19 cellular contexts compared by ENCODE assay signal in the genomic region with DNA sequence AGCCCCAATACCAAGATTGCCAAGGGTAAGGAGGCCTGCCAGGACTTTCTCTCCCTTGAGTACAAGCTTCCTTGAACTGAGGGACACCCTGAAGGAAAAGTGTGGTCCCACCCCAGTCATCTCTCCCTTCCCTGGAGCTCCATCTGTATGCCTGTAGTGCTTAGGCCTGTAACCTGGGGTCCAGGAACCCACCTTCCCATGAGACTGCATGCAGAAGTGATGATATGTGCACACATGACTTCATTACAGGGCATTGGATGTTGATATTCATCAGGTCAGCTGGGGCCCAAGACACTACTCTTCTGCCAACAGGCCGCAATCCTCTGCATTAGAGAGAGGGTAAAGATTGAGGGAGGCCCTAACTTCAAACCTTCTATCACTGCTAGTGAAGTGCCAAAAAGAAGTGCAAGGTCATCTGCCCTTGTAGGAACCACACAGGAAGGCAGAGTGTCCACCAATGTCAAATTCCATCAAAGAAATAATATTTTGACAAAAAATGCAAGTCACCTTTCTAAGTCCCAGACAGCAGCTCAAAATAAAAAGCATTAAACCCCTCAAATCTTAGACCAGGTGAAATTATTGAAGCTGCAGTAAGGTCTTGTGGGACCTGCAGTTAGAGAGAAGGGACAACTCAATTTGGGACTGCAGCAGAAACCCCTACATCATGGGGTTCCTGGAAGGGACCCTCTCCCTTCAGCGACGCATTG. TPM values are rescaled to one million over a fixed set of nuclear protein-coding genes. Genes with fewer than 3 reads are reported as not detected.
A peak's percentile ranks its signal among the peaks of the same experiment; 100 is the strongest.
DNase-seq lines count a peak whose midpoint lies in the region; ATAC-seq, FAIRE-seq and TF ChIP-seq lines count a peak whose summit lies in the region.
"Had no signal": no experiment of that assay in that cellular context is flagged by ENCODE, and none has a peak within 500 bp of the region (broad histone marks: within the 10 kb centered on the region; RNA-seq: fewer than 3 reads in every experiment).

No MANE protein-coding gene starts in this region.

- no peaks in the 10 kb centered on the region for H3K9me3 Mint-ChIP-seq in activated T-cell treated with anti-CD3 and anti-CD28 coated beads, Interleukin-2, amount 50 U/mL, for 72 hours
- H3K9me3 Mint-ChIP-seq in stimulated activated naive B cell treated with anti-CD40 and anti-IgM and Interleukin-4, amounts not matched to agents 10 μg/mL and 1 μg/mL and 100 μg/mL, for 72 hours = no peaks in the 10 kb centered on the region
- H3K9me3 Mint-ChIP-seq: activated T-cell treated with anti-CD3 and anti-CD28 coated beads, Interleukin-2, amount 50 U/mL, for 4 hours had no signal

- H3K27me3 Mint-ChIP-seq in activated T-cell treated with anti-CD3 and anti-CD28 coated beads, Interleukin-2, amount 50 U/mL, for 72 hours (ENCODE audit: low read depth) = no peaks in the 10 kb centered on the region
- no peaks in the 10 kb centered on the region for H3K27me3 Mint-ChIP-seq in stimulated activated naive B cell treated with anti-CD40 and anti-IgM and Interleukin-4, amounts not matched to agents 10 μg/mL and 1 μg/mL and 100 μg/mL, for 72 hours

- peaks cover 51% of the 10 kb centered on the region for H3K4me1 Mint-ChIP-seq in activated T-cell treated with anti-CD3 and anti-CD28 coated beads, Interleukin-2, amount 50 U/mL, for 72 hours (ENCODE audit: low read depth)
- peaks cover 27 to 52% of the 10 kb centered on the region in 2 donors for H3K4me1 Mint-ChIP-seq in stimulated activated naive B cell treated with anti-CD40 and anti-IgM and Interleukin-4, amounts not matched to agents 10 μg/mL and 1 μg/mL and 100 μg/mL, for 72 hours

- no peak overlapping the region for H3K27ac ChIP-seq in GM12878 (ENCODE audit: control insufficient read depth, insufficient read depth)
- H3K27ac ChIP-seq: HL-60, left ventricle myocardium inferior had no signal

- H3K4me2 ChIP-seq in GM12878 (ENCODE audit: control insufficient read depth, insufficient read depth) = no peak overlapping the region

- DNase-seq in activated T-cell treated with anti-CD3 and anti-CD28 coated beads, Interleukin-2, amount 50 U/mL, for 72 hours = no peak
- DNase-seq in activated T-cell treated with anti-CD3 and anti-CD28 coated beads for 4 hours (no peak), GM12878 (ENCODE audit: low read depth, low spot score) (no peak), medulla oblongata (ENCODE audit: extremely low spot score) (no peak), activated gamma-delta T cell treated with Interleukin-2 at 50 U/mL for 16 hours (no peak)
- no peak for DNase-seq in stimulated activated naive B cell treated with anti-CD40 and anti-IgM and Interleukin-4, amounts not matched to agents 10 μg/mL and 1 μg/mL and 100 μg/mL, for 72 hours
- DNase-seq: activated T-cell treated with anti-CD3 and anti-CD28 coated beads, Interleukin-2, amount 50 U/mL, for 4 hours; cerebellar nuclear complex; DND-41; effector memory CD4-positive, alpha-beta T cell; left ventricle myocardium inferior; mucosa of descending colon; occipital lobe; stimulated activated CD4-positive, alpha-beta T cell treated with anti-CD3 and anti-CD28 coated beads, Interleukin-12 subunit alpha, Interleukin-12 subunit beta, amount 100 ng/mL, for 4 hours; stimulated activated CD8-positive, alpha-beta memory T cell treated with anti-CD3 and anti-CD28 coated beads, Interleukin-4, amount 100 ng/mL, for 48 hours had no signal

- H3K4me3 ChIP-seq in GM12878 = no peak overlapping the region
- H3K4me3 ChIP-seq: left ventricle myocardium inferior, mucosa of descending colon had no signal

- no peak for TF ChIP-seq EP300 in GM12878 (IDR thresholded peaks at IDR 0.05; ENCODE audit: borderline replicate concordance in 1 of 2, control insufficient read depth in 1 of 2, low read depth in 2 of 2, low read length in 2 of 2)

- no peak for ATAC-seq in activated T-cell treated with anti-CD3 and anti-CD28 coated beads, Interleukin-2, amount 50 U/mL, for 72 hours (replicated peaks in 1 of 2)
- no peak for ATAC-seq in GM12878
- ATAC-seq in stimulated activated naive B cell treated with anti-CD40 and anti-IgM and Interleukin-4, amounts not matched to agents 10 μg/mL and 1 μg/mL and 100 μg/mL, for 72 hours (replicated peaks) = no peak
- ATAC-seq: activated T-cell treated with anti-CD3 and anti-CD28 coated beads, Interleukin-2, amount 50 U/mL, for 4 hours; mucosa of descending colon had no signal

- intact Hi-C loops in GM12878 (cut with micrococcal nuclease; ENCODE audit: unreplicated experiment) = loop anchor here (10.0 kb wide), 1 partner anchor 216 kb away; a partner anchor contains a TSS

- TF ChIP-seq RAD21 in GM12878 (IDR thresholded peaks at IDR 0.05; ENCODE audit: insufficient read depth, low read depth, low read length) = no peak

- no peak overlapping the region for H3K9ac ChIP-seq in GM12878 (ENCODE audit: control insufficient read depth, insufficient read depth, low read length)

- H4K20me1 ChIP-seq in GM12878 (ENCODE audit: control insufficient read depth, insufficient read depth) = peaks cover 9% of the 10 kb centered on the region

- BruUV-seq in GM12878 (replicated peaks; lab: Mats Ljungman, UMichigan) = no TSS peak

- in situ Hi-C loops in GM12878 (cut with MboI) = no loop called here

- WGBS in GM12878 (ENCODE audit: insufficient coverage, insufficient replicate concordance, low lambda C conversion rate, missing lambda C conversion rate) = 100% methylated on average over 3 of the region's 3 CpGs

- H3K9me3 ChIP-seq in GM12878 (replicated peaks; ENCODE audit: control insufficient read depth, insufficient read depth, low read length) = no peaks in the 10 kb centered on the region
- H3K9me3 ChIP-seq: left ventricle myocardium inferior, mucosa of descending colon had no signal

- peaks cover 11 to 33% of the 10 kb centered on the region in 2 experiments for H3K36me3 ChIP-seq in GM12878 (ENCODE audit: control insufficient read depth in 2 of 2, insufficient read depth in 2 of 2, low read length in 1 of 2)

- no peak overlapping the region for H3K4me3 Mint-ChIP-seq in activated T-cell treated with anti-CD3 and anti-CD28 coated beads, Interleukin-2, amount 50 U/mL, for 72 hours
- no peak overlapping the region for H3K4me3 Mint-ChIP-seq in stimulated activated naive B cell treated with anti-CD40 and anti-IgM and Interleukin-4, amounts not matched to agents 10 μg/mL and 1 μg/mL and 100 μg/mL, for 72 hours
- H3K4me3 Mint-ChIP-seq: activated T-cell treated with anti-CD3 and anti-CD28 coated beads, Interleukin-2, amount 50 U/mL, for 4 hours had no signal

- TF ChIP-seq CTCF in GM12878 (IDR thresholded peaks at IDR 0.05 in 2 of 3, conservative IDR thresholded peaks at IDR 0.05 in 1 of 3; ENCODE audit: control insufficient read depth in 2 of 3, extremely low read depth in 1 of 3, insufficient read depth in 1 of 3, low read depth in 3 of 3, low read length in 3 of 3) = no peak

- CTCF ChIA-PET in GM12878 (lab: Yijun Ruan, JAX) = interaction anchor here (0.6 to 3.7 kb wide), 6 partner anchors 9 to 78 kb away, joined by 3 to 24 read pairs (median 7); no protein-coding TSS in a partner anchor

- peak; percentile 33 for TF ChIP-seq POLR2A in GM19099 (IDR thresholded peaks at IDR 0.05; ENCODE audit: extremely low read depth, insufficient read length, low read depth)
- no peak; the same call in none of the 2 replicates for TF ChIP-seq POLR2A in GM12878 (IDR thresholded peaks at IDR 0.05; ENCODE audit: low read depth, low read length)

- SMC1A ChIA-PET in GM12878 (lab: Charles Lee; ENCODE audit: uncharacterized antibody, unreplicated experiment) = interaction anchor here (1.0 to 3.2 kb wide), 3 partner anchors 9 to 79 kb away, joined by 3 to 24 read pairs (median 5); no protein-coding TSS in a partner anchor

- H2AFZ ChIP-seq in GM12878 (ENCODE audit: control insufficient read depth, low read depth, low read length) = no peak overlapping the region

- RAD21 ChIA-PET in GM12878 (lab: Charles Lee; ENCODE audit: unreplicated experiment) = interaction anchor here (0.5 to 2.3 kb wide), 2 partner anchors 20 to 134 kb away, joined by 3 to 8 read pairs; no protein-coding TSS in a partner anchor

- POLR2A ChIA-PET in GM12878 (lab: Charles Lee) = interaction anchor here (0.6 to 1.6 kb wide), 3 partner anchors 10 to 21 kb away, joined by 3 to 6 read pairs (median 4); no protein-coding TSS in a partner anchor

- H3K36me3 Mint-ChIP-seq in activated T-cell treated with anti-CD3 and anti-CD28 coated beads, Interleukin-2, amount 50 U/mL, for 72 hours (ENCODE audit: insufficient read depth in 2 of 2) = peaks cover 20 to 31% of the 10 kb centered on the region in 2 donors
- peaks cover 42 to 48% of the 10 kb centered on the region in 2 donors for H3K36me3 Mint-ChIP-seq in stimulated activated naive B cell treated with anti-CD40 and anti-IgM and Interleukin-4, amounts not matched to agents 10 μg/mL and 1 μg/mL and 100 μg/mL, for 72 hours

- H3K79me2 ChIP-seq in GM12878 (ENCODE audit: control insufficient read depth, insufficient read depth, low read length) = peaks cover 32% of the 10 kb centered on the region

- H3K4me1 ChIP-seq in GM12878 (ENCODE audit: control insufficient read depth, insufficient read depth, low read length) = peaks cover 11% of the 10 kb centered on the region

- H3K27ac Mint-ChIP-seq in activated T-cell treated with anti-CD3 and anti-CD28 coated beads, Interleukin-2, amount 50 U/mL, for 72 hours = peak overlapping the region; percentile 45
- H3K27ac Mint-ChIP-seq in stimulated activated naive B cell treated with anti-CD40 and anti-IgM and Interleukin-4, amounts not matched to agents 10 μg/mL and 1 μg/mL and 100 μg/mL, for 72 hours = peak overlapping the region; percentile 65

- FAIRE-seq in GM12878 (lab: Jason Lieb, UNC) = no peak

- no peaks in the 10 kb centered on the region for H3K27me3 ChIP-seq in GM12878 (replicated peaks in 1 of 2; ENCODE audit: control insufficient read depth in 2 of 2, insufficient read depth in 2 of 2, low read length in 1 of 2)

RNA-seq across cellular contexts. Expression of a gene that starts 5.1 kb away (rescaled TPM):
- 100 to 1,000 TPM; 238 to 275 TPM for total RNA-seq in activated T-cell treated with anti-CD3 and anti-CD28 coated beads, Interleukin-2, amount 50 U/mL, for 72 hours
- 698 and 699 TPM in 2 replicates for total RNA-seq in GM12878 (2013; cell fraction: nucleolus; rRNA removed)
- total RNA-seq in GM12878 (2014; rRNA removed) = 310 and 335 TPM in 2 replicates
- total RNA-seq in GM12878 (2014; rRNA removed; fragmentation: Illumina TruSeq; extraction: Trizol) = 147 and 149 TPM in 2 replicates
- total RNA-seq in GM12878 (2021) = 302 and 313 TPM in 2 replicates
- 183 TPM for polyA plus RNA-seq in GM12878 (2011; ENCODE audit: low read depth)
- polyA plus RNA-seq in GM12878 (2011; rRNA removed) = 174 and 276 TPM in 2 replicates
- 229 and 329 TPM in 2 replicates for polyA plus RNA-seq in GM12878 (2011; cell fraction: cytosol; rRNA removed)
- polyA plus RNA-seq in GM12878 (2011; cell fraction: nucleus; rRNA removed) = 1,246 and 1,757 TPM in 2 replicates
- polyA plus RNA-seq in GM12878 (2012) = 338 and 424 TPM in 2 replicates
- polyA plus RNA-seq in GM12878 (2014; fragmentation: Illumina TruSeq; extraction: Trizol) = 29.4 and 87.6 TPM in 2 replicates
- 100 to 1,000 TPM in 1 of 2 experiments, 10 to 100 TPM in 1; 30.1 to 107 TPM for polyA plus RNA-seq in GM12878 (2014; fragmentation: Nextera tagmentation; extraction: Ambion mirVana)
- polyA plus RNA-seq in GM12878 (2014; rRNA removed) = 342 and 354 TPM in 2 replicates
- polyA plus RNA-seq in GM12878 (2016; fragmentation: Nextera tagmentation; extraction: Ambion mirVana) = 100 to 1,000 TPM; 120 to 143 TPM
- polyA minus RNA-seq in GM12878 (2011; rRNA and poly(A)+ RNA removed) = 141 and 186 TPM in 2 replicates
- polyA minus RNA-seq in GM12878 (2011; cell fraction: cytosol; rRNA and poly(A)+ RNA removed) = 53.2 and 58.8 TPM in 2 replicates
- polyA minus RNA-seq in GM12878 (2011; cell fraction: nucleus; rRNA and poly(A)+ RNA removed) = 427 and 490 TPM in 2 replicates

RNA-seq across cellular contexts. Expression of a gene that starts 47.4 kb away (rescaled TPM):
- total RNA-seq in activated T-cell treated with anti-CD3 and anti-CD28 coated beads, Interleukin-2, amount 50 U/mL, for 72 hours = 1 to 10 TPM in 1 of 2 donors, not detected in 1; 6.3 TPM
- not detected in 2 replicates for total RNA-seq in GM12878 (2013; cell fraction: nucleolus; rRNA removed)
- not detected in 2 replicates for total RNA-seq in GM12878 (2014; rRNA removed)
- total RNA-seq in GM12878 (2014; rRNA removed; fragmentation: Illumina TruSeq; extraction: Trizol) = not detected in 2 replicates
- total RNA-seq in GM12878 (2021) = not detected in 2 replicates
- polyA plus RNA-seq in GM12878 (2011; ENCODE audit: low read depth) = 0.85 TPM
- polyA plus RNA-seq in GM12878 (2011; rRNA removed) = not detected in 2 replicates
- polyA plus RNA-seq in GM12878 (2011; cell fraction: cytosol; rRNA removed) = not detected in 2 replicates
- polyA plus RNA-seq in GM12878 (2011; cell fraction: nucleus; rRNA removed) = not detected in 2 replicates
- 0.98 and 1.1 TPM in 2 replicates for polyA plus RNA-seq in GM12878 (2012)
- not detected in 2 replicates for polyA plus RNA-seq in GM12878 (2014; fragmentation: Illumina TruSeq; extraction: Trizol)
- not detected for polyA plus RNA-seq in GM12878 (2014; fragmentation: Nextera tagmentation; extraction: Ambion mirVana)
- not detected in 2 replicates for polyA plus RNA-seq in GM12878 (2014; rRNA removed)
- not detected for polyA plus RNA-seq in GM12878 (2016; fragmentation: Nextera tagmentation; extraction: Ambion mirVana)
- polyA minus RNA-seq in GM12878 (2011; rRNA and poly(A)+ RNA removed) = not detected in 2 replicates
- polyA minus RNA-seq in GM12878 (2011; cell fraction: cytosol; rRNA and poly(A)+ RNA removed) = not detected in 2 replicates
- not detected in 2 replicates for polyA minus RNA-seq in GM12878 (2011; cell fraction: nucleus; rRNA and poly(A)+ RNA removed)
- total RNA-seq: activated T-cell treated with anti-CD3 and anti-CD28 coated beads, Interleukin-2, amount 50 U/mL, for 4 hours; left ventricle myocardium inferior; mucosa of descending colon; occipital lobe; OCI-LY7; temporal lobe had no signal
